ENCODE assay signal across 29 cellular contexts in the genomic region with DNA sequence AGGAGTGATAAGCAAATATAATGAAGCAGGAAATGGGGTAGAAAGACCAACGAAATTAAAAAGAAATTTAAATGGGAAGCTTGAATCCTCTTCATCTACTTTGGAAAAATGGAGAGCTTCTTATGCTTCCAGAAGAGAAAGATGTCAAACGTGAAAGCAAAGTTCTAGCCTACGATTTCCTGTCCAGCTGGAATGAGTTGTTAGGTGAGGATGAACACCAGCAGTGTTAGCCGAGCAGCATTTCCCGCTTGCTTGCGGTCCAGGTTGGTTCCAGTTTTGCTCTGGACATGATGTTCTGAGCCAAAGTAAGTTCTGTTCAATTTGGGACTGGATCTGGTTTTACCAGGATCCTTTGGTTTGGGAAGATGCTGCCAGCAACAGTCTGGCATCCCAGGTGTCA.
DNase-seq lines count a peak whose midpoint lies in the region; ATAC-seq and TF ChIP-seq lines count a peak whose summit lies in the region.
"Had no signal": no experiment of that assay in that cellular context is flagged by ENCODE, and none has a peak within 500 bp of the region (broad histone marks: within the 10 kb centered on the region; RNA-seq: fewer than 3 reads in every experiment).

No MANE protein-coding gene starts in this region.

- H3K27ac ChIP-seq in coronary artery, result no peak overlapping the region
- H3K27ac ChIP-seq in foreskin keratinocyte, result no peak overlapping the region
- H3K27ac ChIP-seq: prostate gland, SJSA1 had no signal

- no peaks in the 10 kb centered on the region for H3K9me3 Mint-ChIP-seq in progenitor cell of endocrine pancreas (ENCODE audit: low read depth)
- H3K9me3 Mint-ChIP-seq: activated CD4-positive, alpha-beta memory T cell treated with anti-CD3 and anti-CD28 coated beads for 36 hours; activated T-helper 2 cell treated with anti-CD3 and anti-CD28 coated beads, Interferon-gamma antibody, Interleukin-2, Interleukin-4, amounts not matched to agents 10 μg/mL and 5 μg/mL and 100 μg/mL, durations not matched to agents 14 hours and 24 hours and 36 hours had no signal

- DNase-seq in AG08395 (ENCODE audit: low spot score) (peak; percentile 28), NCI-H69 (lab: John Stamatoyannopoulos, UW) (peak; percentile 40), coronary artery (ENCODE audit: low spot score) (no peak), progenitor cell of endocrine pancreas (ENCODE audit: low spot score, unreplicated experiment) (no peak), globus pallidus (ENCODE audit: low spot score) (no peak), foreskin keratinocyte (no peak)
- DNase-seq in activated T-cell treated with anti-CD3 and anti-CD28 coated beads, Interleukin-2, amount 50 U/mL, for 48 hours, result no peak
- DNase-seq: activated CD4-positive, alpha-beta memory T cell treated with anti-CD3 and anti-CD28 coated beads for 36 hours; activated CD4-positive, CD25-positive, alpha-beta regulatory T cell treated with anti-CD3 and anti-CD28 coated beads, Interleukin-2, amount 50 U/mL, for 72 hours; activated CD8-positive, alpha-beta memory T cell treated with anti-CD3 and anti-CD28 coated beads, Interleukin-2, amount 50 U/mL, for 4 hours; aorta; C1 segment of cervical spinal cord; COR-L47; DMS53; GDM1; head of caudate nucleus; Kasumi-1; left cardiac atrium; NCI-H1092; NCI-H1694 treated with DMSO at 0.1 percent for 48 hours; NCI-H2171; NCI-H524 treated with DMSO at 0.1 percent for 48 hours; T-helper 1 cell; transverse colon had no signal

- H3K27me3 Mint-ChIP-seq in progenitor cell of endocrine pancreas, result no peaks in the 10 kb centered on the region
- H3K27me3 Mint-ChIP-seq: activated CD4-positive, alpha-beta memory T cell treated with anti-CD3 and anti-CD28 coated beads for 36 hours had no signal

- H3K4me3 ChIP-seq in coronary artery, result peak overlapping the region; percentile 27
- H3K4me3 ChIP-seq: prostate gland, SJSA1, transverse colon had no signal

- no peaks in the 10 kb centered on the region for H3K4me1 Mint-ChIP-seq in progenitor cell of endocrine pancreas (ENCODE audit: low read depth)

- TF ChIP-seq CTCF in coronary artery (IDR thresholded peaks at IDR 0.05), result no peak
- TF ChIP-seq CTCF in progenitor cell of endocrine pancreas (IDR thresholded peaks at IDR 0.05; ENCODE audit: unreplicated experiment), result no peak
- no peak for TF ChIP-seq CTCF in foreskin keratinocyte (conservative IDR thresholded peaks at IDR 0.05)

- ATAC-seq in foreskin keratinocyte, result no peak
- ATAC-seq in GM19035 (IDR thresholded peaks at IDR 0.05; ENCODE audit: unreplicated experiment), result no peak
- ATAC-seq: activated naive CD4-positive, alpha-beta T cell treated with anti-CD3 and anti-CD28 coated beads, Interleukin-2, amount 50 U/mL, for 72 hours; left cardiac atrium had no signal

- H3K27ac Mint-ChIP-seq in progenitor cell of endocrine pancreas, result peak overlapping the region; percentile 1
- H3K27ac Mint-ChIP-seq: activated CD4-positive, alpha-beta memory T cell treated with anti-CD3 and anti-CD28 coated beads for 36 hours; activated naive CD4-positive, alpha-beta T cell treated with anti-CD3 and anti-CD28 coated beads, Interleukin-2, amount 50 U/mL, for 72 hours; activated T-helper 2 cell treated with anti-CD3 and anti-CD28 coated beads, Interferon-gamma antibody, Interleukin-2, Interleukin-4, amounts not matched to agents 10 μg/mL and 5 μg/mL and 100 μg/mL, durations not matched to agents 14 hours and 24 hours and 36 hours had no signal

- H3K4me3 Mint-ChIP-seq in progenitor cell of endocrine pancreas (ENCODE audit: low read depth), result no peak overlapping the region
- H3K4me3 Mint-ChIP-seq: activated CD4-positive, alpha-beta memory T cell treated with anti-CD3 and anti-CD28 coated beads for 36 hours had no signal

- no peaks in the 10 kb centered on the region for H3K4me1 ChIP-seq in foreskin keratinocyte
- H3K4me1 ChIP-seq: prostate gland had no signal

- no peaks in the 10 kb centered on the region for H3K36me3 Mint-ChIP-seq in progenitor cell of endocrine pancreas (ENCODE audit: insufficient read depth)
- H3K36me3 Mint-ChIP-seq: activated CD4-positive, alpha-beta memory T cell treated with anti-CD3 and anti-CD28 coated beads for 36 hours; activated naive CD4-positive, alpha-beta T cell treated with anti-CD3 and anti-CD28 coated beads, Interleukin-2, amount 50 U/mL, for 72 hours had no signal

- H3K27me3 ChIP-seq in foreskin keratinocyte, result peaks cover 17% of the 10 kb centered on the region
- H3K27me3 ChIP-seq: SJSA1, transverse colon had no signal

Comparison
In these comparisons a context has a peak if more than half of its experiments do, and no peak if none do; other contexts are left out.
1. DNase-seq: peak in AG08395 (single experiment) and NCI-H69 (single experiment); none in coronary artery (single experiment), progenitor cell of endocrine pancreas (single experiment), globus pallidus (single experiment), foreskin keratinocyte (0 of 2) and activated T-cell treated with anti-CD3 and anti-CD28 coated beads, Interleukin-2, amount 50 U/mL, for 48 hours (0 of 2).